ENCODE assay signal across 8 cellular contexts in the genomic region with DNA sequence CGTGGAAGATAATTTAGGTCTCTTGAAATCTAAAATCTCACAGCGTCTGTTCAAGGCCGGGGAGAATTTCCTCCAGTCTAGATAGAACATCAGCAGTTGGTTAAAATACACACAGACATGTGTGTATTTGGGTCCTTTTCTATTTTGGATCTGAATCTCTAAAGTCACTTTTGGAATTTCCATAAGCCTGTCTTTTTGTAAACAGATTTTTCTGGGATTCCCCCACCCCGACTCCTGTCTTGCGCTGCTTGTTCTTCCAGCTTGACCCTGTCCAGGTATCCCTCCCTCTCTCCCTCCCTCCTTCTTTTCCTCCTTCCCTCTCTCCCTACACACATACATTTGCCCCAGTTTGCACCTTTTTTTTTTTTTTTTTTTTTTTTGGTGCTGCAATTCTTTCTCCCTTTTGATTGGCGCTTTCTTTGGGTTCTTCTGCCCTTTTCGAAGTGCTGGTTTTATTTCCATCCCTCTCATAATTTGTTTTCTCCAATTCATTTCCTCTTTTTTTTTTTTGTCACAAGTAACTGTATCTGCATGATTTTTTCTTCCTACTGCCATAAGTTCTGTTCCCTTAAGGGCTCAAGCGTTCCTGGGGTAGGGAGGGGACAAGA.
A peak's percentile ranks its signal among the peaks of the same experiment; 100 is the strongest.
DNase-seq lines count a peak whose midpoint lies in the region; ATAC-seq and TF ChIP-seq lines count a peak whose summit lies in the region.

No MANE protein-coding gene starts in this region.

- H3K4me3 ChIP-seq in Caco-2 (ENCODE audit: low read depth, low read length) (peak overlapping the region; percentile 47), NB4 (ENCODE audit: low read depth, low read length) (peak overlapping the region; percentile 85), colonic mucosa (peak overlapping the region; percentile 61)

- H3K4me1 ChIP-seq in Caco-2 (peaks cover 28% of the 10 kb centered on the region), colonic mucosa (peaks cover 3% of the 10 kb centered on the region)

- no peaks in the 10 kb centered on the region for H3K27me3 Mint-ChIP-seq in Caco-2 (ENCODE audit: insufficient read depth, unreplicated experiment)
- peaks cover 4 to 13% of the 10 kb centered on the region in 2 donors for H3K27me3 Mint-ChIP-seq in natural killer cell (ENCODE audit: low read depth in 2 of 2)

- ATAC-seq in natural killer cell (no peak), GM18498 (IDR thresholded peaks at IDR 0.05; ENCODE audit: unreplicated experiment) (no peak), GM21717 (IDR thresholded peaks at IDR 0.05; ENCODE audit: unreplicated experiment) (no peak), GM21825 (IDR thresholded peaks at IDR 0.05; ENCODE audit: unreplicated experiment) (no peak)

- peak overlapping the region; percentile 73 to 78 for H3K9ac ChIP-seq in colonic mucosa (ENCODE audit: low read depth in 2 of 2, low read length in 2 of 2)

- H3K27ac Mint-ChIP-seq in Caco-2 (ENCODE audit: unreplicated experiment): peak overlapping the region; percentile 84
- H3K27ac Mint-ChIP-seq in natural killer cell: peak overlapping the region; percentile 88 to 96

- TF ChIP-seq POLR2A in NB4 (IDR thresholded peaks at IDR 0.05; ENCODE audit: extremely low read depth, insufficient read length): no peak

- DNase-seq in Caco-2: no peak
- no peak for DNase-seq in NB4 (ENCODE audit: low read depth)
- peak; percentile 42 for DNase-seq in colonic mucosa
- DNase-seq in natural killer cell: no peak
- DNase-seq in H4 (ENCODE audit: low spot score): no peak

- H3K9me3 Mint-ChIP-seq in Caco-2 (ENCODE audit: unreplicated experiment): no peaks in the 10 kb centered on the region
- H3K9me3 Mint-ChIP-seq in natural killer cell: no peaks in the 10 kb centered on the region

- H3K9me3 ChIP-seq in Caco-2 (no peaks in the 10 kb centered on the region), colonic mucosa (no peaks in the 10 kb centered on the region)

- H3K27ac ChIP-seq in colonic mucosa: peak overlapping the region; percentile 96

- H3K4me3 Mint-ChIP-seq in Caco-2 (ENCODE audit: unreplicated experiment) (peak overlapping the region; percentile 78), natural killer cell (peak overlapping the region; percentile 96)

- H3K27me3 ChIP-seq in Caco-2 (replicated peaks; ENCODE audit: control insufficient read depth, insufficient read depth, low read length): no peaks in the 10 kb centered on the region
- H3K27me3 ChIP-seq in colonic mucosa: no peaks in the 10 kb centered on the region

- H3K4me1 Mint-ChIP-seq in Caco-2 (ENCODE audit: low read depth, unreplicated experiment) (peaks cover 27% of the 10 kb centered on the region), natural killer cell (peaks cover 20 to 29% of the 10 kb centered on the region in 2 donors)

- H3K36me3 Mint-ChIP-seq in Caco-2 (ENCODE audit: insufficient read depth, unreplicated experiment): peaks cover 6% of the 10 kb centered on the region
- no peaks in the 10 kb centered on the region for H3K36me3 Mint-ChIP-seq in natural killer cell

- CTCF ChIA-PET in Caco-2 (lab: Charles Lee): interaction anchor here (1.2 to 1.6 kb wide), 3 partner anchors 17 to 114 kb away, joined by 3 to 15 read pairs (median 9); partner anchors contain the start of gene SERTAD2

- BruUV-seq in Caco-2 (replicated peaks; lab: Mats Ljungman, UMichigan): no TSS peak

- intact Hi-C loops in Caco-2 (cut with micrococcal nuclease; ENCODE audit: unreplicated experiment) (loop anchor here (1.0 to 5.0 kb wide), 4 partner anchors 17 to 120 kb away; no protein-coding TSS in a partner anchor), colonic mucosa (cut with DNase I) (no loop called here), natural killer cell (cut with micrococcal nuclease) (no loop called here)

- no peaks in the 10 kb centered on the region for H3K36me3 ChIP-seq in Caco-2 (ENCODE audit: control insufficient read depth, insufficient read depth, low read length)
- H3K36me3 ChIP-seq in colonic mucosa: no peaks in the 10 kb centered on the region

- POLR2A ChIA-PET in Caco-2 (lab: Charles Lee): interaction anchor here (1.5 to 2.4 kb wide), 4 partner anchors 17 to 115 kb away, joined by 12 to 22 read pairs (median 18); partner anchors contain the start of gene SERTAD2

- TF ChIP-seq CTCF in Caco-2 (IDR thresholded peaks at IDR 0.05; ENCODE audit: insufficient read depth in 1 of 2, low read depth in 1 of 2, low read length in 1 of 2, severe bottlenecking in 1 of 2, unreplicated experiment in 1 of 2): no peak
- TF ChIP-seq CTCF in NB4 (IDR thresholded peaks at IDR 0.05; ENCODE audit: low read depth, low read length): no peak
- no peak for TF ChIP-seq CTCF in colonic mucosa (IDR thresholded peaks at IDR 0.05)
- TF ChIP-seq CTCF in natural killer cell (IDR thresholded peaks at IDR 0.05): no peak
